ENCODE assay signal across 8 cellular contexts in the genomic region with DNA sequence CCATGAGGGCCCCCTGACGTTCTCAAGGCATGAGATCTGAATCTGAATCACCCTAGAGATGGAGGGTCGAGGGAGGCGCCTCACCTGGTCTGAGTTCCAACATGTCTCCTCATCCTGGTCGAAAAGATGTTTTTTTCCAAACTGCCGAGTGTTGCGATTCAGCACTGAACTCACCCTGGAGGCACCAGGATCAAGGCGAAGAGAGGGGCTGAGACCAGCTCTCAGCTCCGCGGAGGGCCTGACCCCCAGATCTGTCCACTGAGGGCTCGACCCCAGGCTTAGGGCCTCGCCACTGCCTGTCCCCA. TPM values are rescaled to one million over a fixed set of nuclear protein-coding genes. Genes with fewer than 3 reads are reported as not detected.
DNase-seq lines count a peak whose midpoint lies in the region; TF ChIP-seq lines count a peak whose summit lies in the region.

No MANE protein-coding gene starts in this region.

- H3K9me3 ChIP-seq in neural cell (ENCODE audit: low read length) = no peaks in the 10 kb centered on the region

- TF ChIP-seq CTCF in GM12864 (IDR thresholded peaks at IDR 0.05; ENCODE audit: low read depth, low read length, missing control alignments) = no peak
- no peak for TF ChIP-seq CTCF in coronary artery (IDR thresholded peaks at IDR 0.05)
- no peak for TF ChIP-seq CTCF in neural cell (IDR thresholded peaks at IDR 0.05; ENCODE audit: poor library complexity, severe bottlenecking)

- no peaks in the 10 kb centered on the region for H3K27me3 ChIP-seq in neural cell (ENCODE audit: insufficient read depth, low read depth, low read length)

- H4K20me1 ChIP-seq in neural cell (ENCODE audit: insufficient read depth) = no peaks in the 10 kb centered on the region

- H2AFZ ChIP-seq in neural cell (ENCODE audit: low read depth, low read length) = no peak overlapping the region

- no peak for TF ChIP-seq EP300 in neural cell (conservative IDR thresholded peaks at IDR 0.05; ENCODE audit: poor library complexity, severe bottlenecking)

- DNase-seq in GM12864 (ENCODE audit: low read depth) (no peak), coronary artery (ENCODE audit: low spot score) (no peak), mesenteric fat pad (ENCODE audit: low spot score) (no peak), MV-4-11 (lab: John Stamatoyannopoulos, UW) (no peak), ACHN (no peak)
- DNase-seq in stimulated activated CD4-positive, alpha-beta T cell treated with anti-CD3 and anti-CD28 coated beads, Interleukin-4, amount 100 ng/mL, for 4 hours = no peak

- no peaks in the 10 kb centered on the region for H3K9me2 ChIP-seq in neural cell (ENCODE audit: insufficient read depth, low read length)

- in situ Hi-C loops in ACHN (cut with HindIII; ENCODE audit: low pct_ligation_motif_present, low pct_unique_long_range_greater_than_20kb, low sequenced_read_pairs) = no loop called here

- no peaks in the 10 kb centered on the region for H3K36me3 Mint-ChIP-seq in IgD-negative memory B cell

- H3K27ac Mint-ChIP-seq in IgD-negative memory B cell = peak overlapping the region; percentile 96 to 97 (median 96)

- H3K36me3 ChIP-seq in neural cell (ENCODE audit: insufficient read depth, low read length) = no peaks in the 10 kb centered on the region

- peak overlapping the region; percentile 61 for H3K9ac ChIP-seq in neural cell (ENCODE audit: low read length)

- H3K4me2 ChIP-seq in neural cell (ENCODE audit: low read length) = peak overlapping the region; percentile 20

- H3K27me3 Mint-ChIP-seq in IgD-negative memory B cell = peaks cover 8% of the 10 kb centered on the region

- H3K4me1 Mint-ChIP-seq in IgD-negative memory B cell = peaks cover 19 to 22% (median 21%) of the 10 kb centered on the region in 3 donors

- peak overlapping the region; percentile 91 to 99 (median 96) for H3K4me3 Mint-ChIP-seq in IgD-negative memory B cell

- H3K9me3 Mint-ChIP-seq in IgD-negative memory B cell = peaks cover 0 to 4% (median 2%) of the 10 kb centered on the region in 3 donors

- H3K4me3 ChIP-seq in GM12864 (ENCODE audit: low read depth, low read length) = peak overlapping the region; percentile 77
- H3K4me3 ChIP-seq in coronary artery = peak overlapping the region; percentile 76
- H3K4me3 ChIP-seq in neural cell (ENCODE audit: low read length) = peak overlapping the region; percentile 77

- no peak for TF ChIP-seq RAD21 in neural cell (conservative IDR thresholded peaks at IDR 0.05)

- H3K79me2 ChIP-seq in neural cell (replicated peaks; ENCODE audit: insufficient read depth, low read length) = no peaks in the 10 kb centered on the region

- H3K27ac ChIP-seq in coronary artery (peak overlapping the region; percentile 60 to 79), neural cell (ENCODE audit: low read length) (no peak overlapping the region)

- H3F3A ChIP-seq in neural cell (ENCODE audit: insufficient read depth, low read length, poor library complexity, severe bottlenecking) = no peaks in the 10 kb centered on the region

TF ChIP-seq in neural cell, 6 proteins besides CTCF, POLR2A, EP300 and RAD21:
- TF ChIP-seq SMC3 (conservative IDR thresholded peaks at IDR 0.05; ENCODE audit: poor library complexity) (no peak), TAF1 (IDR thresholded peaks at IDR 0.05; ENCODE audit: low read depth) (no peak), POLR2AphosphoS5 (IDR thresholded peaks at IDR 0.05) (no peak)
- TF ChIP-seq, protein P1, sequence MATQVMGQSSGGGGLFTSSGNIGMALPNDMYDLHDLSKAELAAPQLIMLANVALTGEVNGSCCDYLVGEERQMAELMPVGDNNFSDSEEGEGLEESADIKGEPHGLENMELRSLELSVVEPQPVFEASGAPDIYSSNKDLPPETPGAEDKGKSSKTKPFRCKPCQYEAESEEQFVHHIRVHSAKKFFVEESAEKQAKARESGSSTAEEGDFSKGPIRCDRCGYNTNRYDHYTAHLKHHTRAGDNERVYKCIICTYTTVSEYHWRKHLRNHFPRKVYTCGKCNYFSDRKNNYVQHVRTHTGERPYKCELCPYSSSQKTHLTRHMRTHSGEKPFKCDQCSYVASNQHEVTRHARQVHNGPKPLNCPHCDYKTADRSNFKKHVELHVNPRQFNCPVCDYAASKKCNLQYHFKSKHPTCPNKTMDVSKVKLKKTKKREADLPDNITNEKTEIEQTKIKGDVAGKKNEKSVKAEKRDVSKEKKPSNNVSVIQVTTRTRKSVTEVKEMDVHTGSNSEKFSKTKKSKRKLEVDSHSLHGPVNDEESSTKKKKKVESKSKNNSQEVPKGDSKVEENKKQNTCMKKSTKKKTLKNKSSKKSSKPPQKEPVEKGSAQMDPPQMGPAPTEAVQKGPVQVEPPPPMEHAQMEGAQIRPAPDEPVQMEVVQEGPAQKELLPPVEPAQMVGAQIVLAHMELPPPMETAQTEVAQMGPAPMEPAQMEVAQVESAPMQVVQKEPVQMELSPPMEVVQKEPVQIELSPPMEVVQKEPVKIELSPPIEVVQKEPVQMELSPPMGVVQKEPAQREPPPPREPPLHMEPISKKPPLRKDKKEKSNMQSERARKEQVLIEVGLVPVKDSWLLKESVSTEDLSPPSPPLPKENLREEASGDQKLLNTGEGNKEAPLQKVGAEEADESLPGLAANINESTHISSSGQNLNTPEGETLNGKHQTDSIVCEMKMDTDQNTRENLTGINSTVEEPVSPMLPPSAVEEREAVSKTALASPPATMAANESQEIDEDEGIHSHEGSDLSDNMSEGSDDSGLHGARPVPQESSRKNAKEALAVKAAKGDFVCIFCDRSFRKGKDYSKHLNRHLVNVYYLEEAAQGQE (IDR thresholded peaks at IDR 0.05; ENCODE audit: borderline replicate concordance) = no peak

RNA-seq across cellular contexts. Expression of gene NR2C2AP, which starts 0.6 kb away (rescaled TPM):
- polyA plus RNA-seq in IgD-negative memory B cell (37.6 TPM), neural cell (15.1 and 21.6 TPM in 2 replicates)
- polyA minus RNA-seq in neural cell = 5.8 and 6.1 TPM in 2 replicates
- total RNA-seq in mesenteric fat pad = 10.7 TPM

RNA-seq across cellular contexts. Expression of gene NCAN, which starts 9.1 kb away (rescaled TPM):
- polyA plus RNA-seq in IgD-negative memory B cell (not detected), neural cell (52.1 and 59.5 TPM in 2 replicates)
- 170 and 183 TPM in 2 replicates for polyA minus RNA-seq in neural cell
- not detected for total RNA-seq in mesenteric fat pad

RNA-seq across cellular contexts. Expression of gene RFXANK, which starts 10.6 kb away (rescaled TPM):
- polyA plus RNA-seq in IgD-negative memory B cell (91.4 TPM), neural cell (40.0 and 42.8 TPM in 2 replicates)
- 14.4 and 18.8 TPM in 2 replicates for polyA minus RNA-seq in neural cell
- total RNA-seq in mesenteric fat pad = 51.1 TPM

RNA-seq across cellular contexts. Expression of gene BORCS8, which starts 10.7 kb away (rescaled TPM):
- polyA plus RNA-seq in IgD-negative memory B cell (21.6 TPM), neural cell (58.8 and 75.6 TPM in 2 replicates)
- 16.2 and 18.5 TPM in 2 replicates for polyA minus RNA-seq in neural cell
- 30.8 TPM for total RNA-seq in mesenteric fat pad

RNA-seq across cellular contexts. Expression of gene MEF2B, which starts 32.6 kb away (rescaled TPM):
- 1.8 TPM for polyA plus RNA-seq in IgD-negative memory B cell
- 0.22 TPM in 1 of 2 replicates, not detected in the other for polyA plus RNA-seq in neural cell
- not detected in 2 replicates for polyA minus RNA-seq in neural cell
- total RNA-seq in mesenteric fat pad = 2.0 TPM

Comparison
In these comparisons a context has a peak if more than half of its experiments do, and no peak if none do; other contexts are left out.
1. RNA of gene NCAN, which starts 9.1 kb away (polyA plus RNA-seq): 52.1 to 59.5 TPM in neural cell; not detected in IgD-negative memory B cell (single experiment); every median in the first group is over 10 times any median in the second.
2. Peak in every context shown above with its lines, with median percentiles within 50 percentile points of each other: H3K4me3 ChIP-seq.